In genomic region chr1:110480356-110481096, GRCh38 we compare ENCODE assay signal across 34 cellular contexts. TPM values are rescaled to one million over a fixed set of nuclear protein-coding genes. Genes with fewer than 3 reads are reported as not detected.
"Had no signal": no experiment of that assay in that cellular context is flagged by ENCODE, and none has a peak within 500 bp of the region (broad histone marks: within the 10 kb centered on the region; RNA-seq: fewer than 3 reads in every experiment).

No MANE protein-coding gene starts in this region.

- H3K36me3 Mint-ChIP-seq: natural killer cell; stimulated activated memory B cell treated with anti-CD40 and anti-IgM and Interleukin-4, amounts not matched to agents 10 μg/mL and 1 μg/mL and 100 μg/mL, for 72 hours; type B pancreatic cell had no signal

- H3K9me3 ChIP-seq: colonic mucosa, esophagus muscularis mucosa, gastroesophageal sphincter, heart left ventricle, left ventricle myocardium inferior, lower lobe of right lung, ovary, right atrium auricular region, sigmoid colon, testis, tibial artery had no signal

- FAIRE-seq: islet of Langerhans had no signal

- DNase-seq: colonic mucosa; effector CD8-positive, alpha-beta T cell; endodermal cell; foreskin keratinocyte; heart left ventricle; hippocampal formation; kidney glomerular epithelial cell; left colon; left ventricle myocardium inferior; lower lobe of right lung; natural killer cell; occipital lobe; ovary; sigmoid colon; stimulated activated CD4-positive, alpha-beta T cell treated with anti-CD3 and anti-CD28 coated beads, Interleukin-4, amount 100 ng/mL, for 4 hours; stimulated activated naive CD8-positive, alpha-beta T cell treated with anti-CD3 and anti-CD28 coated beads, Interleukin-15, Interleukin-2, amounts not matched to agents 100 U/mL and 50 U/mL, for 24 hours; substantia nigra; testis; tibial artery had no signal

- H3K9me3 Mint-ChIP-seq: dendritic cell treated with granulocyte-macrophage colony-stimulating factor and Interleukin-4, amounts not matched to agents 40 ng/mL and 50 ng/mL, for 4 days; endodermal cell; natural killer cell; stimulated activated memory B cell treated with anti-CD40 and anti-IgM and Interleukin-4, amounts not matched to agents 10 μg/mL and 1 μg/mL and 100 μg/mL, for 72 hours; type B pancreatic cell had no signal

- ATAC-seq: foreskin keratinocyte; gastroesophageal sphincter; heart left ventricle; left colon; lower lobe of right lung; natural killer cell; stimulated activated memory B cell treated with anti-CD40 and anti-IgM and Interleukin-4, amounts not matched to agents 10 μg/mL and 1 μg/mL and 100 μg/mL, for 72 hours; stimulated activated naive CD8-positive, alpha-beta T cell treated with anti-CD3 and anti-CD28 coated beads, Interleukin-15, Interleukin-2, amounts not matched to agents 100 U/mL and 50 U/mL, for 24 hours had no signal

- H3K27ac Mint-ChIP-seq: dendritic cell treated with granulocyte-macrophage colony-stimulating factor and Interleukin-4, amounts not matched to agents 40 ng/mL and 50 ng/mL, for 4 days; endodermal cell; natural killer cell; stimulated activated memory B cell treated with anti-CD40 and anti-IgM and Interleukin-4, amounts not matched to agents 10 μg/mL and 1 μg/mL and 100 μg/mL, for 72 hours had no signal

- H3K36me3 ChIP-seq: colonic mucosa, esophagus muscularis mucosa, gastroesophageal sphincter, heart left ventricle, left ventricle myocardium inferior, lower lobe of right lung, ovary, right atrium auricular region, sigmoid colon, tibial artery had no signal

- H3K27me3 ChIP-seq: colonic mucosa, gastroesophageal sphincter, ovary, right atrium auricular region, testis had no signal

- H3K27ac ChIP-seq: colonic mucosa, esophagus muscularis mucosa, foreskin keratinocyte, gastroesophageal sphincter, heart left ventricle, left ventricle myocardium inferior, lower lobe of right lung, ovary, right atrium auricular region, sigmoid colon, tibial artery had no signal

- H3K4me3 ChIP-seq: colonic mucosa, esophagus muscularis mucosa, gastroesophageal sphincter, heart left ventricle, left ventricle myocardium inferior, lower lobe of right lung, ovary, right atrium auricular region, sigmoid colon, testis, tibial artery had no signal

- H3K4me1 ChIP-seq: colonic mucosa, sigmoid colon, tibial artery had no signal

RNA-seq across cellular contexts. Expression of gene PROK1, which starts 29.6 kb away (rescaled TPM):
- total RNA-seq: chondrocyte, colonic mucosa, epithelial cell of proximal tubule, esophagus muscularis mucosa, fibroblast of lung, foreskin keratinocyte, left colon, left ventricle myocardium inferior, lower lobe of right lung, mononuclear cell, natural killer cell, occipital lobe, skeletal muscle tissue, urinary bladder had no signal
- polyA plus RNA-seq: fibroblast of lung, foreskin keratinocyte had no signal

RNA-seq across cellular contexts. Expression of gene KCNA10, which starts 38.4 kb away (rescaled TPM):
- total RNA-seq: chondrocyte, colonic mucosa, endodermal cell, epithelial cell of proximal tubule, fibroblast of lung, foreskin keratinocyte, gastroesophageal sphincter, heart left ventricle, left colon, left ventricle myocardium inferior, lower lobe of right lung, mononuclear cell, natural killer cell, occipital lobe, ovary, posterior vena cava, right atrium auricular region, sigmoid colon, urinary bladder had no signal
- polyA plus RNA-seq: fibroblast of lung, foreskin keratinocyte, heart left ventricle, neural cell, ovary, sigmoid colon, urinary bladder had no signal
